ENCODE assay signal across 1 cellular context in the genomic region with DNA sequence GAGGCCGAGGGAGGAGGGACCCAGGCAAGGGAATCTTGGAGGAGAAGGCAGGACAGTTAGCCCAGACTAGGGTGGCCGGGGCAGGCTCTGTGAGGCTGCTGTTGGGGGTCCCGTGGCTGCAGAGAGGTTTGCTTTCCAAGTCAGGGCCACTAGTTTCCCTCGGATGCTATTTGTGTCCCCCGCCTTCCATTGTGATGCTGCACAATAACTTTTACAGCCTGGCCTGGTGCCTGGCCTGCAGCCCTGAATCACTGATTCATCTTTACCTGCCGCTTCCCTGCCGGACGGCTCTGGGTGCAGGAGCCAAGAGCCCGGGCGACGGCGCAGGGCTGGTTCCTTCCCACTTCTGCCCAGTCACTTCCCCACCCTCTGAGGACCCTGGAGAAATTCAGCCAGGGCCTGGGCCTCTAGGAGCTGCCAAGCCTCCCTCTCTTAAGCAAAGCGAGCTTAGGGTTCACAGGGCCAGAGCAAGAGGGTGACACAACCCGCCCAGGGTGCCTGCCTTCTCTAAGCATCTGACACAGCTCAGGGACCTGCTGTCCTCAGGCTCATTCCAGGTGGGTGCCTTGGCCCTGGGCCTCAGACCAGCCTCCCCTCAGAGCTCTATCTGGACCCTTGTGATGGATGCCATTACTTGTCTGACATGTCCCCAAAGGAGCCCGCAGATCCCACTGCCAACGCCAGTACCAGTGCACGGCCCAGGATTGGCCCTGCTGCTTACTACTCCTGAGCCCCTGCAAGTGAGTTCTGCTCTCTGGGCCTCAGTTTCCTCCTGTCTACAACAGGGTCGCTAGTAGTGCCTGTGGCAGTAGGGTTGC.
TF ChIP-seq lines count a peak whose summit lies in the region.

No MANE protein-coding gene starts in this region.

TF ChIP-seq in IMR-90, 13 proteins besides CTCF, POLR2A, EP300 and RAD21 (continued from another document):
- TF ChIP-seq, protein P1, sequence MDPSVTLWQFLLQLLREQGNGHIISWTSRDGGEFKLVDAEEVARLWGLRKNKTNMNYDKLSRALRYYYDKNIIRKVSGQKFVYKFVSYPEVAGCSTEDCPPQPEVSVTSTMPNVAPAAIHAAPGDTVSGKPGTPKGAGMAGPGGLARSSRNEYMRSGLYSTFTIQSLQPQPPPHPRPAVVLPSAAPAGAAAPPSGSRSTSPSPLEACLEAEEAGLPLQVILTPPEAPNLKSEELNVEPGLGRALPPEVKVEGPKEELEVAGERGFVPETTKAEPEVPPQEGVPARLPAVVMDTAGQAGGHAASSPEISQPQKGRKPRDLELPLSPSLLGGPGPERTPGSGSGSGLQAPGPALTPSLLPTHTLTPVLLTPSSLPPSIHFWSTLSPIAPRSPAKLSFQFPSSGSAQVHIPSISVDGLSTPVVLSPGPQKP (IDR thresholded peaks at IDR 0.05; ENCODE audit: borderline replicate concordance, low read depth, low read length) = no peak
- TF ChIP-seq RFX5 (IDR thresholded peaks at IDR 0.05; ENCODE audit: low read depth, low read length) (no peak), SMC3 (IDR thresholded peaks at IDR 0.05; ENCODE audit: low read depth, low read length) (no peak), MXI1 (IDR thresholded peaks at IDR 0.05; ENCODE audit: borderline replicate concordance, low read depth, low read length) (no peak), RCOR1 (IDR thresholded peaks at IDR 0.05; ENCODE audit: insufficient replicate concordance, low read length) (no peak), NFE2L2 (IDR thresholded peaks at IDR 0.05; ENCODE audit: low read depth, low read length) (no peak), FOS (IDR thresholded peaks at IDR 0.05; ENCODE audit: low read depth, low read length) (no peak), CHD1 (IDR thresholded peaks at IDR 0.05; ENCODE audit: low read depth, low read length) (no peak), BHLHE40 (IDR thresholded peaks at IDR 0.05; ENCODE audit: low read depth, low read length) (no peak)
